11 cellular contexts compared by ENCODE assay signal in the genomic region with DNA sequence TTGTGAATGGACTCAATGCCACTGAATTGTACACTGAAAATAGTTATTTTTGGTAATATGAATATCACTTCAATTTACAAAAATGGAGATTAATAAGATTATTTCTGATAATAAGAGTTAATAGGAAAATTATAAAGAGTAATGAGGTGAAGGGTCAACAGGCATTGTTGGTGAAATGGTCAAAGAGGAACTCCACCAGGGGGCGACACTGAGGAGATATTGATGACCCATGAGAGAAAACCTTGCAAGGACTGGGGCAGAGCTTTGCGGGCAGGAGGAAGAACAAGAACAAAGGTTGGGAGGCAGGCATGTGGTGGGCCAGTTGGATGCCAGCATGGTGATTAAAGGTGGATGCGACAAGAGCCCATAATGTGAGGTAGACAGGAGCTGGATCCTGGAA.
DNase-seq lines count a peak whose midpoint lies in the region; ATAC-seq and TF ChIP-seq lines count a peak whose summit lies in the region.
"Had no signal": no experiment of that assay in that cellular context is flagged by ENCODE, and none has a peak within 500 bp of the region (broad histone marks: within the 10 kb centered on the region; RNA-seq: fewer than 3 reads in every experiment).

No MANE protein-coding gene starts in this region.

- no peak overlapping the region for H3K4me3 Mint-ChIP-seq in Calu3 (ENCODE audit: low read depth, unreplicated experiment)

- peaks cover 10% of the 10 kb centered on the region for H3K9me3 Mint-ChIP-seq in Calu3 (ENCODE audit: low read depth, unreplicated experiment)

- TF ChIP-seq CTCF in Calu3 (IDR thresholded peaks at IDR 0.05; ENCODE audit: unreplicated experiment) (peak; percentile 49), GM12874 (IDR thresholded peaks at IDR 0.05; ENCODE audit: insufficient read depth, low read depth, low read length) (0 out of 2 replicates have a peak, but pooled peaks have one; percentile 10)

- CTCF ChIA-PET in Calu3 (lab: Charles Lee), result interaction anchor here (0.6 kb wide), 1 partner anchor 682 kb away, joined by 4 read pairs; no protein-coding TSS in a partner anchor

- intact Hi-C loops in Calu3 (cut with micrococcal nuclease; ENCODE audit: unreplicated experiment), result no loop called here

- H3K27ac Mint-ChIP-seq in Calu3 (ENCODE audit: unreplicated experiment), result no peak overlapping the region

- in situ Hi-C loops in SK-MEL-5 (cut with HindIII; ENCODE audit: low pct_unique_long_range_greater_than_20kb, low sequenced_read_pairs), result no loop called here

- BruUV-seq in Calu3 (replicated peaks; lab: Mats Ljungman, UMichigan), result no TSS peak

- no peaks in the 10 kb centered on the region for H3K4me1 Mint-ChIP-seq in Calu3 (ENCODE audit: low read depth, unreplicated experiment)

- H3K36me3 Mint-ChIP-seq in Calu3 (ENCODE audit: insufficient read depth, unreplicated experiment), result no peaks in the 10 kb centered on the region

- peaks cover 5% of the 10 kb centered on the region for H3K27me3 Mint-ChIP-seq in Calu3 (ENCODE audit: unreplicated experiment)

- DNase-seq in Calu3, result no peak
- DNase-seq in SK-MEL-5 (ENCODE audit: low read depth, low spot score), result peak; percentile 47
- peak; percentile 72 for DNase-seq in iPS-NIHi11 (ENCODE audit: low spot score)
- no peak for DNase-seq in foreskin melanocyte
- DNase-seq in midbrain (lab: John Stamatoyannopoulos, UW), result no peak
- DNase-seq: cerebellar nuclear complex, NCI-H1092 had no signal

- ATAC-seq in GM21381 (IDR thresholded peaks at IDR 0.05; ENCODE audit: unreplicated experiment) (no peak), GM18498 (IDR thresholded peaks at IDR 0.05; ENCODE audit: unreplicated experiment) (no peak)
- ATAC-seq: GM12878 had no signal

Comparison
In these comparisons a context has a peak if more than half of its experiments do, and no peak if none do; other contexts are left out.
1. DNase-seq: peak in SK-MEL-5 (single experiment) and iPS-NIHi11 (single experiment); none in Calu3 (single experiment), foreskin melanocyte (single experiment) and midbrain (single experiment).